29 cellular contexts compared by ENCODE assay signal in genomic region chr1:29804181-29804899, GRCh38.
DNase-seq lines count a peak whose midpoint lies in the region; ATAC-seq and TF ChIP-seq lines count a peak whose summit lies in the region.
"Had no signal": no experiment of that assay in that cellular context is flagged by ENCODE, and none has a peak within 500 bp of the region (broad histone marks: within the 10 kb centered on the region; RNA-seq: fewer than 3 reads in every experiment).

No MANE protein-coding gene starts in this region.

- no peak overlapping the region for H3K9ac ChIP-seq in PC-3 (ENCODE audit: low read length)

- H3K36me3 ChIP-seq in heart left ventricle (no peaks in the 10 kb centered on the region), lung (ENCODE audit: control insufficient read depth in 2 of 2, insufficient read depth in 2 of 2, low read length in 2 of 2) (no peaks in the 10 kb centered on the region), uterus (no peaks in the 10 kb centered on the region), PC-3 (ENCODE audit: low read depth, low read length) (no peaks in the 10 kb centered on the region)
- H3K36me3 ChIP-seq: BE2C, heart right ventricle, MG63, right lobe of liver, thyroid gland had no signal

- in situ Hi-C loops in KBM-7 (cut with MboI; ENCODE audit: low pct_unique_long_range_greater_than_20kb, low sequenced_read_pairs), result no loop called here

- H3F3A ChIP-seq in PC-3 (ENCODE audit: low read length, unreplicated experiment), result no peaks in the 10 kb centered on the region

- H3K9me3 ChIP-seq in heart left ventricle, result no peaks in the 10 kb centered on the region
- H3K9me3 ChIP-seq in lung (ENCODE audit: control insufficient read depth in 2 of 2, insufficient read depth in 1 of 2, low read length in 1 of 2), result no peaks in the 10 kb centered on the region
- H3K9me3 ChIP-seq in uterus, result no peaks in the 10 kb centered on the region
- H3K9me3 ChIP-seq in PC-3 (ENCODE audit: low read length), result no peaks in the 10 kb centered on the region
- H3K9me3 ChIP-seq: BE2C, heart right ventricle, MG63, right lobe of liver, thyroid gland had no signal

- no peaks in the 10 kb centered on the region for H3K36me3 Mint-ChIP-seq in brain

- H2AFZ ChIP-seq in PC-3 (ENCODE audit: low read length), result no peak overlapping the region

- 57 to 70% (median 64%) methylated on average over 5 to 6 of the region's 6 CpGs for WGBS in heart left ventricle, 4 donors
- 67 to 78% methylated on average over 6 of the region's 6 CpGs for WGBS in lung, 2 donors

- CTCF ChIA-PET in PC-3 (lab: Charles Lee), result no interaction called here

- H3K9me3 Mint-ChIP-seq in brain, result no peaks in the 10 kb centered on the region
- H3K9me3 Mint-ChIP-seq: activated T-cell treated with anti-CD3 and anti-CD28 coated beads, Interleukin-2, amount 50 U/mL, for 24 hours; dendritic cell treated with granulocyte-macrophage colony-stimulating factor and Interleukin-4, amounts not matched to agents 40 ng/mL and 50 ng/mL, for 4 days had no signal

- H3K4me3 ChIP-seq in heart left ventricle (no peak overlapping the region), lung (no peak overlapping the region), uterus (no peak overlapping the region), PC-3 (ENCODE audit: low read length) (no peak overlapping the region)
- H3K4me3 ChIP-seq: GM12878, heart right ventricle, MG63, right lobe of liver, thyroid gland had no signal

- H3K79me2 ChIP-seq in PC-3 (ENCODE audit: low read length), result no peaks in the 10 kb centered on the region

- BruUV-seq in PC-3 (replicated peaks; lab: Mats Ljungman, UMichigan), result no TSS peak

- no peak overlapping the region for H3K4me3 Mint-ChIP-seq in brain
- H3K4me3 Mint-ChIP-seq: activated T-cell treated with anti-CD3 and anti-CD28 coated beads, Interleukin-2, amount 50 U/mL, for 24 hours; dendritic cell treated with granulocyte-macrophage colony-stimulating factor and Interleukin-4, amounts not matched to agents 40 ng/mL and 50 ng/mL, for 4 days had no signal

- POLR2A ChIA-PET in PC-3 (lab: Charles Lee; ENCODE audit: unreplicated experiment), result no interaction called here

- no peak for ATAC-seq in heart left ventricle
- ATAC-seq in lung (ENCODE audit: insufficient read depth, low FRiP score), result no peak
- no peak for ATAC-seq in PC-3
- no peak for ATAC-seq in GM18858 (IDR thresholded peaks at IDR 0.05; ENCODE audit: unreplicated experiment)
- ATAC-seq: GM12878, heart right ventricle, Panc1, right lobe of liver had no signal

- H3K27me3 Mint-ChIP-seq in brain, result peaks cover 11% of the 10 kb centered on the region
- H3K27me3 Mint-ChIP-seq: dendritic cell treated with granulocyte-macrophage colony-stimulating factor and Interleukin-4, amounts not matched to agents 40 ng/mL and 50 ng/mL, for 4 days had no signal

- H3K4me1 ChIP-seq in heart left ventricle, result peaks cover 0 to 2% (median 0%) of the 10 kb centered on the region in 12 donors
- no peaks in the 10 kb centered on the region for H3K4me1 ChIP-seq in lung (ENCODE audit: control insufficient read depth in 2 of 2, insufficient read depth in 2 of 2, low read length in 2 of 2)
- no peaks in the 10 kb centered on the region for H3K4me1 ChIP-seq in uterus
- H3K4me1 ChIP-seq in PC-3 (ENCODE audit: insufficient read depth, low read length), result peaks cover 3% of the 10 kb centered on the region; the same call in 1 of the 2 replicates
- H3K4me1 ChIP-seq: BE2C, right lobe of liver had no signal

- no peak overlapping the region for H3K4me2 ChIP-seq in PC-3 (ENCODE audit: low read length)

- peak overlapping the region in 3 of 5 experiments; percentile 11 to 84 (median 40) for H3K27ac Mint-ChIP-seq in brain
- H3K27ac Mint-ChIP-seq: activated T-cell treated with anti-CD3 and anti-CD28 coated beads, Interleukin-2, amount 50 U/mL, for 24 hours; dendritic cell treated with granulocyte-macrophage colony-stimulating factor and Interleukin-4, amounts not matched to agents 40 ng/mL and 50 ng/mL, for 4 days had no signal

- H4K20me1 ChIP-seq in PC-3 (ENCODE audit: low read length), result no peaks in the 10 kb centered on the region

- H3K27me3 ChIP-seq in heart left ventricle (peaks cover 0 to 25% (median 4%) of the 10 kb centered on the region in 9 donors), lung (ENCODE audit: control insufficient read depth, insufficient read depth) (no peaks in the 10 kb centered on the region), uterus (no peaks in the 10 kb centered on the region), PC-3 (ENCODE audit: low read length) (peaks cover 11% of the 10 kb centered on the region)
- H3K27me3 ChIP-seq: BE2C, MG63, right lobe of liver had no signal

- DNase-seq in cardiac septum (ENCODE audit: low spot score), result peak; percentile 33
- DNase-seq in heart left ventricle, result no peak
- peak; percentile 17 for DNase-seq in lung (ENCODE audit: low spot score)
- peak in 1 of 2 donors; percentile 5 for DNase-seq in uterus
- DNase-seq in PC-3, result no peak
- no peak for DNase-seq in KBM-7
- DNase-seq: ACHN; activated CD4-positive, alpha-beta T cell treated with anti-CD3 and anti-CD28 coated beads for 48 hours; activated T-cell treated with anti-CD3 and anti-CD28 coated beads, Interleukin-2, amount 50 U/mL, for 24 hours; BE2C; central memory CD4-positive, alpha-beta T cell; foreskin melanocyte; heart right ventricle; KG1; MG63; NCI-H1105 treated with DMSO at 0.1 percent for 48 hours; NCI-H187 treated with DMSO at 0.1 percent for 48 hours; NCI-H526; SIG-M5; stimulated activated CD4-positive, alpha-beta T cell treated with anti-CD3 and anti-CD28 coated beads, Interleukin-12 subunit alpha, Interleukin-12 subunit beta, amount 100 ng/mL, for 4 hours; stimulated activated CD4-positive, alpha-beta T cell treated with anti-CD3 and anti-CD28 coated beads, Interleukin-2, amount 100 ng/mL, for 48 hours; T-helper 9 cell; thyroid gland had no signal

- no peak for TF ChIP-seq CTCF in heart left ventricle (IDR thresholded peaks at IDR 0.05)
- no peak for TF ChIP-seq CTCF in brain (conservative IDR thresholded peaks at IDR 0.05)
- no peak for TF ChIP-seq CTCF in lung (IDR thresholded peaks at IDR 0.05; ENCODE audit: control extremely low read depth, extremely low read depth)
- no peak for TF ChIP-seq CTCF in uterus (IDR thresholded peaks at IDR 0.05)
- TF ChIP-seq CTCF in PC-3 (conservative IDR thresholded peaks at IDR 0.05; ENCODE audit: low read depth, low read length), result no peak

- peaks cover 37% of the 10 kb centered on the region for H3K4me1 Mint-ChIP-seq in brain

- intact Hi-C loops in cardiac septum (cut with DNase I) (no loop called here), heart left ventricle (cut with DNase I) (no loop called here), uterus (cut with DNase I; ENCODE audit: low total_unique reads) (no loop called here), PC-3 (cut with micrococcal nuclease) (no loop called here)

- H3K9me2 ChIP-seq in PC-3 (replicated peaks; ENCODE audit: low read length), result no peaks in the 10 kb centered on the region

- H3K27ac ChIP-seq in heart left ventricle (no peak overlapping the region), lung (ENCODE audit: low read depth in 1 of 2, low read length in 1 of 2) (no peak overlapping the region), uterus (peak overlapping the region; percentile 8 to 46), PC-3 (ENCODE audit: low read length) (no peak overlapping the region)
- H3K27ac ChIP-seq: heart right ventricle, right lobe of liver, thyroid gland had no signal

- TF ChIP-seq POLR2A in heart left ventricle (IDR thresholded peaks at IDR 0.05) (no peak), uterus (IDR thresholded peaks at IDR 0.05) (no peak)

Comparison
In these comparisons a context has a peak if more than half of its experiments do, and no peak if none do; other contexts are left out.
1. DNase-seq: peak in cardiac septum (single experiment) and lung (single experiment); none in heart left ventricle (0 of 5), PC-3 (single experiment) and KBM-7 (single experiment).
2. H3K27ac ChIP-seq: peak in uterus (2 of 2); none in heart left ventricle (0 of 12), lung (0 of 2) and PC-3 (single experiment).